In genomic region chr3:71787851-71788405, GRCh38 we compare ENCODE assay signal across 30 cellular contexts. TPM values are rescaled to one million over a fixed set of nuclear protein-coding genes. Genes with fewer than 3 reads are reported as not detected.
"Had no signal": no experiment of that assay in that cellular context is flagged by ENCODE, and none has a peak within 500 bp of the region (broad histone marks: within the 10 kb centered on the region; RNA-seq: fewer than 3 reads in every experiment).

No MANE protein-coding gene starts in this region.

- H3K9me3 ChIP-seq: gastrocnemius medialis, heart left ventricle had no signal

- H3K4me1 ChIP-seq: foreskin keratinocyte had no signal

- H3K36me3 ChIP-seq: brain microvascular endothelial cell, gastrocnemius medialis, heart left ventricle, WERI-Rb-1 had no signal

- H3K27ac ChIP-seq: brain microvascular endothelial cell, coronary artery, dorsolateral prefrontal cortex, foreskin keratinocyte, gastrocnemius medialis, heart left ventricle, WERI-Rb-1 had no signal

- FAIRE-seq: astrocyte, bronchial epithelial cell had no signal

- ATAC-seq: activated naive CD4-positive, alpha-beta T cell treated with anti-CD3 and anti-CD28 coated beads, Interleukin-2, amount 50 U/mL, for 72 hours; activated T-cell treated with anti-CD3 and anti-CD28 coated beads, Interleukin-2, amount 50 U/mL, for 72 hours; esophagus mucosa; foreskin keratinocyte; gastrocnemius medialis; heart left ventricle; T-helper 17 cell had no signal

- H3K4me3 ChIP-seq: coronary artery, dorsolateral prefrontal cortex, gastrocnemius medialis, heart left ventricle had no signal

- DNase-seq: activated B cell treated with CpG ODN at 0.5 μM for 24 hours; activated CD4-positive, alpha-beta memory T cell treated with anti-CD3 and anti-CD28 coated beads for 36 hours; activated CD4-positive, alpha-beta T cell treated with anti-CD3 and anti-CD28 coated beads, Interleukin-2, amount 10 ng/mL, durations not matched to agents 24 days and 14 days; activated CD8-positive, alpha-beta memory T cell treated with anti-CD3 and anti-CD28 coated beads, Interleukin-2, amount 50 U/mL, for 48 hours; activated gamma-delta T cell; activated naive CD4-positive, alpha-beta T cell; activated naive CD4-positive, alpha-beta T cell treated with anti-CD3 and anti-CD28 coated beads, Interleukin-2, amount 10 ng/mL, durations not matched to agents 7 days and 5 days; activated naive CD8-positive, alpha-beta T cell treated with anti-CD3 and anti-CD28 coated beads, Interleukin-2, amount 10 ng/mL, durations not matched to agents 7 days and 5 days; activated T-cell treated with anti-CD3 and anti-CD28 coated beads for 4 hours; activated T-cell treated with anti-CD3 and anti-CD28 coated beads, Interleukin-2, amount 50 U/mL, for 24 hours; activated T-cell treated with anti-CD3 and anti-CD28 coated beads, Interleukin-2, amount 50 U/mL, for 72 hours; anterior cingulate cortex; brain microvascular endothelial cell; dorsolateral prefrontal cortex; effector memory CD4-positive, alpha-beta T cell; endodermal cell; foreskin keratinocyte; gastrocnemius medialis; glutamatergic neuron; heart left ventricle; T-helper 1 cell; T-helper 17 cell; T1000; WERI-Rb-1 had no signal

RNA-seq across cellular contexts. Expression of gene PROK2, which starts 3.0 kb away (rescaled TPM):
- total RNA-seq: activated B cell treated with CpG ODN at 0.5 μM for 24 hours; activated CD4-positive, alpha-beta T cell treated with anti-CD3 and anti-CD28 coated beads, Interleukin-2, amount 10 ng/mL, durations not matched to agents 24 days and 14 days; activated naive CD4-positive, alpha-beta T cell treated with anti-CD3 and anti-CD28 coated beads, Interleukin-2, amount 50 U/mL, for 72 hours; activated naive CD8-positive, alpha-beta T cell treated with anti-CD3 and anti-CD28 coated beads, Interleukin-2, amount 10 ng/mL, durations not matched to agents 7 days and 5 days; astrocyte; bronchial epithelial cell; epithelial cell of proximal tubule; esophagus mucosa; foreskin keratinocyte had no signal
- polyA plus RNA-seq: foreskin keratinocyte had no signal

RNA-seq across cellular contexts. Expression of gene GPR27, which starts 34.3 kb away (rescaled TPM):
- total RNA-seq: activated B cell treated with CpG ODN at 0.5 μM for 24 hours had no signal
